9 cellular contexts compared by ENCODE assay signal in genomic region chr21:44370027-44370735, GRCh38. TPM values are rescaled to one million over a fixed set of nuclear protein-coding genes. Genes with fewer than 3 reads are reported as not detected.
DNase-seq lines count a peak whose midpoint lies in the region; ATAC-seq and TF ChIP-seq lines count a peak whose summit lies in the region.
"Had no signal": no experiment of that assay in that cellular context is flagged by ENCODE, and none has a peak within 500 bp of the region (broad histone marks: within the 10 kb centered on the region; RNA-seq: fewer than 3 reads in every experiment).

No MANE protein-coding gene starts in this region.

- peak overlapping the region; percentile 60; the same call in 2 of the 3 replicates for H3K4me3 Mint-ChIP-seq in GM23338

- H3K79me2 ChIP-seq in GM23338 (replicated peaks; ENCODE audit: insufficient read depth), result no peaks in the 10 kb centered on the region
- H3K79me2 ChIP-seq in fibroblast of lung (ENCODE audit: control insufficient read depth, insufficient read depth, low read length), result no peaks in the 10 kb centered on the region

- H3K9ac ChIP-seq in fibroblast of lung (ENCODE audit: insufficient read depth, low read length), result no peak overlapping the region

- intact Hi-C loops in posterior vena cava (cut with DNase I), result no loop called here

- H3K4me1 ChIP-seq in GM23338 (ENCODE audit: insufficient read depth) (no peaks in the 10 kb centered on the region), fibroblast of lung (ENCODE audit: control insufficient read depth, extremely low read depth, insufficient read depth, low read length) (no peaks in the 10 kb centered on the region)

- DNase-seq in GM23338 (ENCODE audit: low spot score) (peak; percentile 74), NCI-H2227 treated with DMSO at 0.1 percent for 48 hours (lab: John Stamatoyannopoulos, UW) (peak; percentile 10), fibroblast of lung (ENCODE audit: low read depth in 2 of 2) (peak; percentile 5 to 37), posterior vena cava (ENCODE audit: low spot score) (peak; percentile 74), NK-92 (lab: John Stamatoyannopoulos, UW; ENCODE audit: unreplicated experiment) (no peak)
- DNase-seq: left cardiac atrium had no signal

- H3K36me3 Mint-ChIP-seq in GM23338 (ENCODE audit: low read depth), result peaks cover 4% of the 10 kb centered on the region; the same call in 1 of the 3 replicates

- ATAC-seq in GM23338, result peak; percentile 87
- ATAC-seq in HG02759 (IDR thresholded peaks at IDR 0.05; ENCODE audit: unreplicated experiment), result no peak
- no peak for ATAC-seq in HG03469 (IDR thresholded peaks at IDR 0.05; ENCODE audit: unreplicated experiment)
- no peak for ATAC-seq in HG02981 (IDR thresholded peaks at IDR 0.05; ENCODE audit: unreplicated experiment)

- no peaks in the 10 kb centered on the region for H3K9me2 ChIP-seq in GM23338 (ENCODE audit: insufficient read depth)

- H3F3A ChIP-seq in GM23338 (replicated peaks; ENCODE audit: low read depth), result no peaks in the 10 kb centered on the region

- H3K27me3 Mint-ChIP-seq in GM23338 (ENCODE audit: insufficient read depth, low read depth, poor library complexity), result peaks cover 13% of the 10 kb centered on the region

- H3K9me3 ChIP-seq in fibroblast of lung (ENCODE audit: control insufficient read depth, insufficient read depth, low read depth, low read length), result no peaks in the 10 kb centered on the region

- peak overlapping the region; percentile 69; the same call in 1 of the 2 replicates for H2AFZ ChIP-seq in GM23338
- no peak overlapping the region for H2AFZ ChIP-seq in fibroblast of lung (ENCODE audit: low read length)

- H3K27me3 ChIP-seq in GM23338 (ENCODE audit: insufficient read depth), result peaks cover 3% of the 10 kb centered on the region; the same call in 1 of the 2 replicates
- H3K27me3 ChIP-seq in fibroblast of lung (ENCODE audit: control insufficient read depth, insufficient read depth, low read length), result no peaks in the 10 kb centered on the region

- H3K27ac Mint-ChIP-seq in GM23338, result no peak overlapping the region

- H3K27ac ChIP-seq in GM23338 (ENCODE audit: low read depth) (no peak overlapping the region), fibroblast of lung (ENCODE audit: insufficient read depth, low read length) (no peak overlapping the region)

- no peaks in the 10 kb centered on the region for H3K36me3 ChIP-seq in GM23338 (ENCODE audit: insufficient read depth)
- H3K36me3 ChIP-seq in fibroblast of lung (ENCODE audit: control insufficient read depth, insufficient read depth, low read length), result no peaks in the 10 kb centered on the region

- no peak for TF ChIP-seq CTCF in GM23338 (conservative IDR thresholded peaks at IDR 0.05; ENCODE audit: low read depth in 2 of 2)
- no peak for TF ChIP-seq CTCF in fibroblast of lung (conservative IDR thresholded peaks at IDR 0.05 in 1 of 2, IDR thresholded peaks at IDR 0.05 in 1 of 2; ENCODE audit: low read depth in 1 of 2, low read length in 2 of 2)

- H4K20me1 ChIP-seq in GM23338 (replicated peaks; ENCODE audit: insufficient read depth) (no peaks in the 10 kb centered on the region), fibroblast of lung (ENCODE audit: control insufficient read depth, extremely low read depth, insufficient read depth, low read length) (no peaks in the 10 kb centered on the region)

- H3K9me3 Mint-ChIP-seq in GM23338, result peaks cover 25% of the 10 kb centered on the region

- H3K4me1 Mint-ChIP-seq in GM23338, result no peaks in the 10 kb centered on the region; the same call in 2 of the 3 replicates

- H3K4me2 ChIP-seq in GM23338 (peak overlapping the region; percentile 71), fibroblast of lung (ENCODE audit: extremely low read depth, insufficient read depth, low read length) (no peak overlapping the region)

- H3K4me3 ChIP-seq in GM23338 (peak overlapping the region; percentile 45; the same call in 1 of the 2 replicates), fibroblast of lung (replicated peaks in 1 of 4; ENCODE audit: control extremely low read depth in 1 of 4, insufficient read depth in 1 of 4, low read depth in 3 of 4, low read length in 4 of 4) (no peak overlapping the region)

TF ChIP-seq in GM23338, 12 proteins besides CTCF, POLR2A, EP300 and RAD21:
- TF ChIP-seq ETS1 (IDR thresholded peaks at IDR 0.05) (no peak), EZH2 (IDR thresholded peaks at IDR 0.05; ENCODE audit: low read depth, unreplicated experiment) (no peak), STAT1 (IDR thresholded peaks at IDR 0.05; ENCODE audit: unreplicated experiment) (no peak)
- TF ChIP-seq, protein P1, sequence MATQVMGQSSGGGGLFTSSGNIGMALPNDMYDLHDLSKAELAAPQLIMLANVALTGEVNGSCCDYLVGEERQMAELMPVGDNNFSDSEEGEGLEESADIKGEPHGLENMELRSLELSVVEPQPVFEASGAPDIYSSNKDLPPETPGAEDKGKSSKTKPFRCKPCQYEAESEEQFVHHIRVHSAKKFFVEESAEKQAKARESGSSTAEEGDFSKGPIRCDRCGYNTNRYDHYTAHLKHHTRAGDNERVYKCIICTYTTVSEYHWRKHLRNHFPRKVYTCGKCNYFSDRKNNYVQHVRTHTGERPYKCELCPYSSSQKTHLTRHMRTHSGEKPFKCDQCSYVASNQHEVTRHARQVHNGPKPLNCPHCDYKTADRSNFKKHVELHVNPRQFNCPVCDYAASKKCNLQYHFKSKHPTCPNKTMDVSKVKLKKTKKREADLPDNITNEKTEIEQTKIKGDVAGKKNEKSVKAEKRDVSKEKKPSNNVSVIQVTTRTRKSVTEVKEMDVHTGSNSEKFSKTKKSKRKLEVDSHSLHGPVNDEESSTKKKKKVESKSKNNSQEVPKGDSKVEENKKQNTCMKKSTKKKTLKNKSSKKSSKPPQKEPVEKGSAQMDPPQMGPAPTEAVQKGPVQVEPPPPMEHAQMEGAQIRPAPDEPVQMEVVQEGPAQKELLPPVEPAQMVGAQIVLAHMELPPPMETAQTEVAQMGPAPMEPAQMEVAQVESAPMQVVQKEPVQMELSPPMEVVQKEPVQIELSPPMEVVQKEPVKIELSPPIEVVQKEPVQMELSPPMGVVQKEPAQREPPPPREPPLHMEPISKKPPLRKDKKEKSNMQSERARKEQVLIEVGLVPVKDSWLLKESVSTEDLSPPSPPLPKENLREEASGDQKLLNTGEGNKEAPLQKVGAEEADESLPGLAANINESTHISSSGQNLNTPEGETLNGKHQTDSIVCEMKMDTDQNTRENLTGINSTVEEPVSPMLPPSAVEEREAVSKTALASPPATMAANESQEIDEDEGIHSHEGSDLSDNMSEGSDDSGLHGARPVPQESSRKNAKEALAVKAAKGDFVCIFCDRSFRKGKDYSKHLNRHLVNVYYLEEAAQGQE (IDR thresholded peaks at IDR 0.05; ENCODE audit: unreplicated experiment), result no peak

RNA-seq across cellular contexts. Expression of gene TRPM2, which starts 16.8 kb away (rescaled TPM):
- total RNA-seq in GM23338 (2014; rRNA removed; shearing (Covaris generic)), result 0.83 and 2.0 TPM in 2 replicates
- polyA plus RNA-seq in GM23338 (2016; fragmentation: Nextera tagmentation; extraction: Ambion mirVana), result 0.50 and 0.53 TPM in 2 replicates
- not detected in 2 replicates for total RNA-seq in fibroblast of lung
- polyA plus RNA-seq in fibroblast of lung, result not detected in 2 replicates
- not detected in 2 replicates for polyA plus RNA-seq in fibroblast of lung (2012)
- polyA minus RNA-seq in fibroblast of lung (ENCODE audit: low replicate concordance), result not detected in 2 replicates
- total RNA-seq in posterior vena cava, result 10 to 100 TPM in 1 of 2 donors, 1 to 10 TPM in 1; 7.7 to 11.3 TPM

RNA-seq across cellular contexts. Expression of gene CFAP410, which starts 31.0 kb away (rescaled TPM):
- 23.2 and 24.0 TPM in 2 replicates for total RNA-seq in GM23338 (2014; rRNA removed; shearing (Covaris generic))
- 11.0 and 15.4 TPM in 2 replicates for polyA plus RNA-seq in GM23338 (2016; fragmentation: Nextera tagmentation; extraction: Ambion mirVana)
- total RNA-seq in fibroblast of lung, result 6.9 and 7.1 TPM in 2 replicates
- 2.3 and 4.9 TPM in 2 replicates for polyA plus RNA-seq in fibroblast of lung
- 11.7 and 14.0 TPM in 2 replicates for polyA plus RNA-seq in fibroblast of lung (2012)
- 1.5 and 3.1 TPM in 2 replicates for polyA minus RNA-seq in fibroblast of lung (ENCODE audit: low replicate concordance)
- total RNA-seq in posterior vena cava, result 10 to 100 TPM; 18.1 to 18.8 TPM
